ENCODE assay signal across 8 cellular contexts in genomic region chr17:17780941-17781590, GRCh38. TPM values are rescaled to one million over a fixed set of nuclear protein-coding genes. Genes with fewer than 3 reads are reported as not detected.
DNase-seq lines count a peak whose midpoint lies in the region; ATAC-seq, FAIRE-seq and TF ChIP-seq lines count a peak whose summit lies in the region.

No MANE protein-coding gene starts in this region.

- H3K36me3 ChIP-seq in kidney (ENCODE audit: control insufficient read depth in 1 of 2, insufficient read depth in 2 of 2, low read length in 2 of 2) (no peaks in the 10 kb centered on the region), tibial nerve (no peaks in the 10 kb centered on the region)

- 62% methylated on average over 10 of the region's 10 CpGs for WGBS in A549 (ENCODE audit: missing lambda C conversion rate)
- WGBS in tibial nerve, 2 donors, result 41 to 46% methylated on average over 10 of the region's 10 CpGs

- peak overlapping the region; percentile 42 for H3K4me3 ChIP-seq in A549
- H3K4me3 ChIP-seq in kidney (ENCODE audit: low read length in 2 of 2), result no peak overlapping the region
- peak overlapping the region in 1 of 4 donors; percentile 64 for H3K4me3 ChIP-seq in tibial nerve

- no peak for FAIRE-seq in A549 (lab: Jason Lieb, UNC)
- FAIRE-seq in kidney (lab: Jason Lieb, UNC), result no peak

- ATAC-seq in A549, result peak; percentile 20 to 75; a peak in 5 of 6 replicates

- no peak for TF ChIP-seq EP300 in A549 (IDR thresholded peaks at IDR 0.05)
- TF ChIP-seq EP300 in tibial nerve (IDR thresholded peaks at IDR 0.05), result no peak

- TF ChIP-seq CTCF in A549 (IDR thresholded peaks at IDR 0.05), result no peak
- no peak for TF ChIP-seq CTCF in kidney (IDR thresholded peaks at IDR 0.05; ENCODE audit: borderline replicate concordance, extremely low read depth, insufficient read depth)
- no peak for TF ChIP-seq CTCF in tibial nerve (IDR thresholded peaks at IDR 0.05)

- CTCF ChIA-PET in A549 (lab: Yijun Ruan, JAX), result interaction anchor here (1.1 to 1.8 kb wide), 9 partner anchors 10 to 100 kb away, joined by 3 to 6 read pairs (median 4); no protein-coding TSS in a partner anchor

- H3K27me3 ChIP-seq in tibial nerve, result no peaks in the 10 kb centered on the region

- DNase-seq in A549 (ENCODE audit: low read depth in 1 of 2, low spot score in 1 of 2) (peak in 1 of 2 experiments; percentile 55), H4 (ENCODE audit: low spot score) (peak; percentile 27), amniotic epithelial cell (ENCODE audit: low read depth) (peak; percentile 84), kidney (peak; percentile 78), tibial nerve (ENCODE audit: low spot score in 2 of 2) (no peak), NCI-H146 treated with DMSO at 0.1 percent for 48 hours (lab: John Stamatoyannopoulos, UW; ENCODE audit: unreplicated experiment) (no peak), activated gamma-delta T cell treated with Interleukin-2 at 50 U/mL for 16 hours (no peak)
- DNase-seq in NK-92 treated with Interleukin-12 subunit alpha and Interleukin-12 subunit beta, amount 100 ng/mL, for 24 hours (lab: John Stamatoyannopoulos, UW), result no peak

- TF ChIP-seq POLR2A in A549 (IDR thresholded peaks at IDR 0.05; ENCODE audit: low read length), result no peak
- TF ChIP-seq POLR2A in tibial nerve (IDR thresholded peaks at IDR 0.05), result no peak

- TF ChIP-seq RAD21 in A549 (conservative IDR thresholded peaks at IDR 0.05 in 1 of 2, IDR thresholded peaks at IDR 0.05 in 1 of 2), result no peak

- peak overlapping the region; percentile 92 for H3K4me2 ChIP-seq in A549

- H3K9ac ChIP-seq in kidney (ENCODE audit: low read length in 2 of 2), result peak overlapping the region; percentile 15 to 58

- intact Hi-C loops in kidney (cut with DNase I), result no loop called here

- H3K4me1 ChIP-seq in A549 (peaks cover 56% of the 10 kb centered on the region), kidney (ENCODE audit: control insufficient read depth in 1 of 2, insufficient read depth in 1 of 2, low read depth in 1 of 2, low read length in 2 of 2) (peaks cover 4 to 29% of the 10 kb centered on the region in 2 donors), tibial nerve (peaks cover 0 to 87% (median 49%) of the 10 kb centered on the region in 4 donors)

- H3K9me3 ChIP-seq in A549 (no peaks in the 10 kb centered on the region), kidney (ENCODE audit: control insufficient read depth in 1 of 2, low read length in 2 of 2) (no peaks in the 10 kb centered on the region), tibial nerve (no peaks in the 10 kb centered on the region)

- POLR2A ChIA-PET in A549 (lab: Yijun Ruan, JAX), result interaction anchor here (0.5 kb wide), 1 partner anchor 45 kb away, joined by 3 read pairs; no protein-coding TSS in a partner anchor

- H3K27ac ChIP-seq in A549, result peak overlapping the region; percentile 50 to 85; a peak in 3 of 6 replicates
- H3K27ac ChIP-seq in kidney (ENCODE audit: low read depth in 2 of 2, low read length in 2 of 2), result peak overlapping the region; percentile 82 to 85
- peak overlapping the region; percentile 30 to 82 (median 63) for H3K27ac ChIP-seq in tibial nerve

TF ChIP-seq in A549, 52 proteins besides CTCF, POLR2A, EP300 and RAD21:
- TF ChIP-seq BHLHE40 (IDR thresholded peaks at IDR 0.05; ENCODE audit: low read depth, low read length) (no peak), JUNB (IDR thresholded peaks at IDR 0.05) (no peak), HOXB5 (CRISPR knock-in tag; IDR thresholded peaks at IDR 0.05) (no peak), BCL3 (IDR thresholded peaks at IDR 0.05) (no peak), FOXS1 (CRISPR knock-in tag; IDR thresholded peaks at IDR 0.05) (no peak), MYC (IDR thresholded peaks at IDR 0.05; ENCODE audit: borderline replicate concordance, low read length) (no peak), POLR2AphosphoS2 (conservative IDR thresholded peaks at IDR 0.05; ENCODE audit: low read length) (no peak), USF2 (IDR thresholded peaks at IDR 0.05) (no peak), FOSB (CRISPR knock-in tag; IDR thresholded peaks at IDR 0.05) (no peak), SREBF2 (IDR thresholded peaks at IDR 0.05) (no peak), CHD2 (IDR thresholded peaks at IDR 0.05; ENCODE audit: low read length, partially characterized antibody) (no peak), GATA3 (IDR thresholded peaks at IDR 0.05; ENCODE audit: borderline replicate concordance) (no peak)

RNA-seq across cellular contexts. Expression of gene SREBF1, which starts 55.7 kb away (rescaled TPM):
- polyA plus RNA-seq in A549 (2011; rRNA removed), result 47.4 and 54.6 TPM in 2 replicates
- 52.7 and 75.7 TPM in 2 replicates for polyA plus RNA-seq in A549 (2012; cell fraction: cytosol; rRNA removed)
- 415 and 599 TPM in 2 replicates for polyA plus RNA-seq in A549 (2012; cell fraction: nucleus; rRNA removed)
- polyA plus RNA-seq in A549 (2017; fragmentation: RNase III; extraction: RNeasy Plus Mini Kit Qiagen cat#74134 plus additional on column Dnase treatment), result 90.3 to 175 TPM (median 159 TPM) in 3 replicates
- 75.5 and 133 TPM in 2 replicates for polyA minus RNA-seq in A549 (2011; rRNA and poly(A)+ RNA removed)
- total RNA-seq in H4 (2014; rRNA removed; shearing (Covaris generic)), result 63.9 and 65.8 TPM in 2 replicates
- total RNA-seq in kidney, result 48.3 TPM
- 37.6 TPM for polyA plus RNA-seq in kidney (ENCODE audit: insufficient read depth, low read depth, low replicate concordance)
- total RNA-seq in tibial nerve, result 100 to 1,000 TPM; 115 to 253 (median 191) TPM

Comparison
In these comparisons a context has a peak if more than half of its experiments do, and no peak if none do; other contexts are left out.
1. DNase-seq: peak in H4 (single experiment), amniotic epithelial cell (single experiment) and kidney (single experiment); none in tibial nerve (0 of 2), NK-92 treated with Interleukin-12 subunit alpha and Interleukin-12 subunit beta, amount 100 ng/mL, for 24 hours (single experiment), NCI-H146 treated with DMSO at 0.1 percent for 48 hours (single experiment) and activated gamma-delta T cell treated with Interleukin-2 at 50 U/mL for 16 hours (single experiment).
2. Peak in every context shown above with its lines, with median percentiles within 50 percentile points of each other: H3K27ac ChIP-seq.